ENCODE assay signal across 13 cellular contexts in the genomic region with DNA sequence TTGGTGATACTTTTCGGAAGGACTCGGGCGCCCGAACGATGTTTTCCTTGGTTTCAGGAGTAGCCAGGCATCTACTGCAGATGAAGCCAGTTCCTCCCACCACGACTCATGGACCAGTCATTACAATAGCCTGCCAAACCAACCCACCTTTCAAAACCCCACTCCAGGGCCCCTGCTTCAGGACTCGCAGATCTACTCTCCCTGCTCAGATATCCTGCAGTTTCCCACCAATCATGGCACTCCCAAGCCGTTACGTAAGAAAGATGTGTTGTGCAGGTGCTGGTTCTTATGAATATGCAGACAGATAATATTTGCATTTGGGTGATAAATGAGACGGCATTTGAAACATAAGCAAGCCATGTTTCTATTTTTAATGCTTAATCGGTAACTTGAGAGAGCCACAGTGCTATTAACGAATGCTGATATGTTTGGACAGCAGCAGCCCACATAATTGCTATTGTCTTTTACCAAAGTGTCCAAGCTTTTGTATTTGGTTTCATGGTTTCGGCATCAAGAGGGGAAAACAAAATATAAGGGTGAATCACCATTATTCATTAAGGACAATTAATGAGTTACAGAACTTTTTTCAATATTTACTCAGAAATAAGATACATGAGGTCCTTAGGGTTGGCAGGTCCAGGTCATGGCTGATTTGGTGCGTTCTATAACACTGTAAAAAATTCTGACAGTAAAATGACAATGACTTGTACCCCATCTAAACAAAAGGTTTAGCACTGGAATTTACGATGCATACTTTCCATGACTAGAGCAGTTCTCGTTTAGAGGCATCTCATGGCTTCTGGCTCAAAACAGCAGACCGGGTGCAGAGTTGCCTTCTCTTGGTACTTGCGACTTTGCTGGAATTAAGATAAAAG. TPM values are rescaled to one million over a fixed set of nuclear protein-coding genes. Genes with fewer than 3 reads are reported as not detected.
DNase-seq lines count a peak whose midpoint lies in the region; ATAC-seq and TF ChIP-seq lines count a peak whose summit lies in the region.
"Had no signal": no experiment of that assay in that cellular context is flagged by ENCODE, and none has a peak within 500 bp of the region (broad histone marks: within the 10 kb centered on the region; RNA-seq: fewer than 3 reads in every experiment).

No MANE protein-coding gene starts in this region.

- ATAC-seq in HG02588 (IDR thresholded peaks at IDR 0.05; ENCODE audit: unreplicated experiment) (peak; percentile 25), esophagus mucosa (no peak), lower lobe of right lung (no peak), GM21526 (IDR thresholded peaks at IDR 0.05; ENCODE audit: low FRiP score, unreplicated experiment) (no peak)
- ATAC-seq: A549 had no signal

- no peak for TF ChIP-seq EP300 in sigmoid colon (IDR thresholded peaks at IDR 0.05)

- intact Hi-C loops in sigmoid colon (cut with DNase I) = no loop called here
- intact Hi-C loops in lower lobe of right lung (cut with DNase I) = no loop called here

- H3K27ac ChIP-seq in sigmoid colon (peak overlapping the region in 3 of 4 donors; percentile 8 to 64 (median 38)), lower lobe of right lung (no peak overlapping the region)
- H3K27ac ChIP-seq: A549, parathyroid adenoma had no signal

- no peak for TF ChIP-seq POLR2A in sigmoid colon (IDR thresholded peaks at IDR 0.05)

- TF ChIP-seq CTCF in sigmoid colon (IDR thresholded peaks at IDR 0.05) (no peak), lower lobe of right lung (IDR thresholded peaks at IDR 0.05) (no peak)

- H3K9me3 ChIP-seq in sigmoid colon (no peaks in the 10 kb centered on the region), lower lobe of right lung (no peaks in the 10 kb centered on the region)
- H3K9me3 ChIP-seq: A549, transverse colon had no signal

- no peak overlapping the region for H3K4me3 ChIP-seq in sigmoid colon
- no peak overlapping the region for H3K4me3 ChIP-seq in lower lobe of right lung
- H3K4me3 ChIP-seq: A549, transverse colon had no signal

- H3K36me3 ChIP-seq in sigmoid colon (no peaks in the 10 kb centered on the region), lower lobe of right lung (no peaks in the 10 kb centered on the region)
- H3K36me3 ChIP-seq: transverse colon had no signal

- H3K27me3 ChIP-seq in sigmoid colon = peaks cover 0 to 2% (median 0%) of the 10 kb centered on the region in 3 donors
- peaks cover 49% of the 10 kb centered on the region for H3K27me3 ChIP-seq in lower lobe of right lung (ENCODE audit: low read depth)

- DNase-seq in NCI-H345 (lab: John Stamatoyannopoulos, UW) = peak; percentile 16
- no peak for DNase-seq in NCI-H345 treated with DMSO at 0.1 percent for 48 hours (lab: John Stamatoyannopoulos, UW; ENCODE audit: unreplicated experiment)
- DNase-seq in NCI-H2196 (lab: John Stamatoyannopoulos, UW; ENCODE audit: unreplicated experiment) = peak; percentile 50
- DNase-seq in sigmoid colon = no peak
- DNase-seq in lower lobe of right lung = no peak
- DNase-seq: activated CD4-positive, alpha-beta memory T cell treated with anti-CD3 and anti-CD28 coated beads for 36 hours; NCI-H1930; transverse colon had no signal

- 70 to 72% methylated on average over 18 of the region's 18 CpGs for WGBS in sigmoid colon, 2 donors

- peaks cover 0 to 42% (median 29%) of the 10 kb centered on the region in 4 donors for H3K4me1 ChIP-seq in sigmoid colon
- peaks cover 15% of the 10 kb centered on the region for H3K4me1 ChIP-seq in lower lobe of right lung
- H3K4me1 ChIP-seq: parathyroid adenoma had no signal

RNA-seq across cellular contexts. Expression of a gene that starts 3.7 kb away (rescaled TPM):
- total RNA-seq in sigmoid colon (10 to 100 TPM in 2 of 4 donors, 1 to 10 TPM in 2; 7.5 to 24.6 (median 9.6) TPM), esophagus mucosa (0.52 TPM), lower lobe of right lung (2.6 TPM)
- polyA plus RNA-seq in sigmoid colon = 1 to 10 TPM in 1 of 3 donors, under 1 TPM in 2; 0.46 to 1.8 (median 0.83) TPM

RNA-seq across cellular contexts. Expression of a gene that starts 38.6 kb away (rescaled TPM):
- total RNA-seq in sigmoid colon = 1 to 10 TPM in 2 of 4 donors, under 1 TPM in 1, not detected in 1; 0.16 to 4.3 (median 2.7) TPM
- 10 to 100 TPM in 2 of 3 donors, 1 to 10 TPM in 1; 9.6 to 65.8 (median 32.6) TPM for polyA plus RNA-seq in sigmoid colon
- 66.4 TPM for total RNA-seq in esophagus mucosa
- 8.4 TPM for total RNA-seq in lower lobe of right lung

RNA-seq across cellular contexts. Expression of a gene that starts 40.6 kb away (rescaled TPM):
- total RNA-seq in sigmoid colon (10 to 100 TPM; 18.5 to 41.3 (median 29.7) TPM), esophagus mucosa (6.1 TPM), lower lobe of right lung (40.8 TPM)
- polyA plus RNA-seq in sigmoid colon = 1 to 10 TPM; 3.9 to 7.2 (median 5.8) TPM

Comparison
In these comparisons a context has a peak if more than half of its experiments do, and no peak if none do; other contexts are left out.
1. DNase-seq: peak in NCI-H345 (single experiment) and NCI-H2196 (single experiment); none in NCI-H345 treated with DMSO at 0.1 percent for 48 hours (single experiment), sigmoid colon (single experiment) and lower lobe of right lung (single experiment).